In the genomic region with DNA sequence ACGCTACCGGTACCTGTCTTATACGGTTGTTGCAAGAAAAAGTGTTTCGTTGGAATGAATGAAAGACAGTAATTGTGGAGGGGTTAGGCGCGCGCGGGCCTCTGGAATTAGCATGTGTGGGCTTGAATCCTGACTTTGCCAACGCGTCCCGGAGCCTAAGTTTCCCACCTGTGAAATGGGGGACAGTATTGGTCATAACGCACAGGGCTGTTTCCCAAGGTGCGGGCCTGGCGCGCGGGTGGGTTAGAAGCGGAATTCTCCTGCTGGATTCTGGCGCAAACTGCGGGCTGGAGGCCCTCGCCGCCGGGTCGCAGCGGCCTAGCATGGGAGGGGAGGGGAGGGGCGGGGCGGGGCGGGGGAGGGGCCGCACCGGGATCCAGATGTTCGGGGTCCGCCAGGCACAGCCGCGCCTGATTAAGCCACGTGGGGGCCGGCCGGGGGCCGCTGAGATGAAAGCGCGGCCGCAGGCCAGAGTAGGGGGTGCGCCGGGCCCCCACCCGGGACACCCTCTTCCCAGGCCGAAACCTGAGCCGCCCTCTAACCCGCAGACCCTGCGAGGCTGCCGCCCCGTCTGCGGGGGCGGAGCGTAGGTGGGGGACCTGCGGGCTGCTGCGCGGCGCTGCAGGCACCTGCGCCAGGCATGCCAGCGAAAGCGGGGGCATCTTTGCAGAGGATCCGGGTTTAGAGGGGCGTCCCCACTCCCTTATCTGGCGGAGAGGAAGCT, we compare ENCODE assay signal across 11 cellular contexts. TPM values are rescaled to one million over a fixed set of nuclear protein-coding genes. Genes with fewer than 3 reads are reported as not detected.
DNase-seq lines count a peak whose midpoint lies in the region; ATAC-seq, FAIRE-seq and TF ChIP-seq lines count a peak whose summit lies in the region.
"Had no signal": no experiment of that assay in that cellular context is flagged by ENCODE, and none has a peak within 500 bp of the region (broad histone marks: within the 10 kb centered on the region; RNA-seq: fewer than 3 reads in every experiment).

No MANE protein-coding gene starts in this region.

- H3K27ac ChIP-seq in breast epithelium = no peak overlapping the region
- H3K27ac ChIP-seq in iPS DF 6.9 (ENCODE audit: low read length) = no peak overlapping the region

- H3K4me3 Mint-ChIP-seq in MCF 10A (ENCODE audit: unreplicated experiment) = no peak overlapping the region
- peak overlapping the region; percentile 78 to 82 for H3K4me3 Mint-ChIP-seq in stimulated activated naive B cell treated with anti-CD40 and anti-IgM and Interleukin-4, amounts not matched to agents 10 μg/mL and 1 μg/mL and 100 μg/mL, for 72 hours

- no peaks in the 10 kb centered on the region for H3K36me3 Mint-ChIP-seq in MCF 10A (ENCODE audit: insufficient read depth, unreplicated experiment)
- no peaks in the 10 kb centered on the region for H3K36me3 Mint-ChIP-seq in stimulated activated naive B cell treated with anti-CD40 and anti-IgM and Interleukin-4, amounts not matched to agents 10 μg/mL and 1 μg/mL and 100 μg/mL, for 72 hours

- peaks cover 5 to 19% of the 10 kb centered on the region in 2 donors for H3K4me1 ChIP-seq in breast epithelium
- peaks cover 47% of the 10 kb centered on the region for H3K4me1 ChIP-seq in NT2/D1 (ENCODE audit: insufficient read depth, insufficient read length)
- H3K4me1 ChIP-seq in iPS DF 6.9 (ENCODE audit: control insufficient read depth, insufficient read depth, low read length) = peaks cover 14% of the 10 kb centered on the region

- DNase-seq in breast epithelium (ENCODE audit: low spot score in 2 of 2) (no peak), MCF 10A (ENCODE audit: unreplicated experiment) (no peak), NT2/D1 (ENCODE audit: low read depth, low spot score) (no peak), iPS DF 6.9 (ENCODE audit: low read depth, low spot score) (no peak), OCI-M2 (lab: John Stamatoyannopoulos, UW; ENCODE audit: unreplicated experiment) (no peak), GM12891 (ENCODE audit: insufficient read length, low spot score) (no peak), NAMALWA (ENCODE audit: low spot score) (no peak)
- DNase-seq in stimulated activated naive B cell treated with anti-CD40 and anti-IgM and Interleukin-4, amounts not matched to agents 10 μg/mL and 1 μg/mL and 100 μg/mL, for 72 hours = no peak
- DNase-seq: NCI-H1092 had no signal

- H3K27me3 ChIP-seq in breast epithelium (peaks cover 17 to 74% of the 10 kb centered on the region in 2 donors), NT2/D1 (ENCODE audit: insufficient read depth, insufficient read length) (peaks cover 94% of the 10 kb centered on the region), iPS DF 6.9 (ENCODE audit: control insufficient read depth, insufficient read depth, low read length) (peaks cover 63% of the 10 kb centered on the region)

- ATAC-seq in stimulated activated naive B cell treated with anti-CD40 and anti-IgM and Interleukin-4, amounts not matched to agents 10 μg/mL and 1 μg/mL and 100 μg/mL, for 72 hours (replicated peaks) = peak in 1 of 2 donors; percentile 35

- peaks cover 6% of the 10 kb centered on the region for H3K4me1 Mint-ChIP-seq in MCF 10A (ENCODE audit: insufficient read depth, unreplicated experiment)
- H3K4me1 Mint-ChIP-seq in stimulated activated naive B cell treated with anti-CD40 and anti-IgM and Interleukin-4, amounts not matched to agents 10 μg/mL and 1 μg/mL and 100 μg/mL, for 72 hours = peaks cover 22 to 42% of the 10 kb centered on the region in 2 donors

- H3K27ac Mint-ChIP-seq in MCF 10A (ENCODE audit: low read depth, unreplicated experiment) = no peak overlapping the region
- H3K27ac Mint-ChIP-seq in stimulated activated naive B cell treated with anti-CD40 and anti-IgM and Interleukin-4, amounts not matched to agents 10 μg/mL and 1 μg/mL and 100 μg/mL, for 72 hours = peak overlapping the region; percentile 84

- BruUV-seq in MCF 10A (replicated peaks; lab: Mats Ljungman, UMichigan) = no TSS peak

- H3K36me3 ChIP-seq in breast epithelium (no peaks in the 10 kb centered on the region), NT2/D1 (ENCODE audit: insufficient read depth, insufficient read length, low read length) (no peaks in the 10 kb centered on the region), iPS DF 6.9 (ENCODE audit: control insufficient read depth, insufficient read depth, low read length) (no peaks in the 10 kb centered on the region; the same call in 1 of the 2 replicates)

- no peak for FAIRE-seq in GM12891 (lab: Jason Lieb, UNC)
- FAIRE-seq: D721Med had no signal

- TF ChIP-seq POLR2A in breast epithelium (IDR thresholded peaks at IDR 0.05) = no peak
- TF ChIP-seq POLR2A in GM12891 (IDR thresholded peaks at IDR 0.05; ENCODE audit: low read depth, low read length) = no peak

- no peaks in the 10 kb centered on the region for H3K9me3 ChIP-seq in breast epithelium
- H3K9me3 ChIP-seq in NT2/D1 (ENCODE audit: insufficient read depth, low read length) = no peaks in the 10 kb centered on the region
- no peaks in the 10 kb centered on the region for H3K9me3 ChIP-seq in iPS DF 6.9 (ENCODE audit: control insufficient read depth, insufficient read depth, low read length)

- CTCF ChIA-PET in MCF 10A (lab: Yijun Ruan, JAX) = interaction anchor here (0.6 kb wide), 1 partner anchor 147 kb away, joined by 3 read pairs; no protein-coding TSS in a partner anchor

- H3K9ac ChIP-seq in NT2/D1 (ENCODE audit: insufficient read length, low read depth) = peak overlapping the region; percentile 51

- POLR2A ChIA-PET in MCF 10A (lab: Yijun Ruan, JAX) = no interaction called here

- H3K9me3 Mint-ChIP-seq in MCF 10A (ENCODE audit: unreplicated experiment) = no peaks in the 10 kb centered on the region
- no peaks in the 10 kb centered on the region for H3K9me3 Mint-ChIP-seq in stimulated activated naive B cell treated with anti-CD40 and anti-IgM and Interleukin-4, amounts not matched to agents 10 μg/mL and 1 μg/mL and 100 μg/mL, for 72 hours

- intact Hi-C loops in breast epithelium (cut with DNase I; ENCODE audit: low total_unique reads) (no loop called here), MCF 10A (cut with micrococcal nuclease) (no loop called here)

- peaks cover 71% of the 10 kb centered on the region for H3K27me3 Mint-ChIP-seq in MCF 10A (ENCODE audit: insufficient read depth, unreplicated experiment)
- peaks cover 82 to 91% of the 10 kb centered on the region in 2 donors for H3K27me3 Mint-ChIP-seq in stimulated activated naive B cell treated with anti-CD40 and anti-IgM and Interleukin-4, amounts not matched to agents 10 μg/mL and 1 μg/mL and 100 μg/mL, for 72 hours

- no CpG with 5 or more reads among the region's 62 CpGs for WGBS in iPS DF 6.9 (ENCODE audit: insufficient coverage, insufficient read length)

- TF ChIP-seq CTCF in breast epithelium (IDR thresholded peaks at IDR 0.05) (no peak), MCF 10A (IDR thresholded peaks at IDR 0.05; ENCODE audit: unreplicated experiment) (no peak)

- peak overlapping the region in 2 of 3 donors; percentile 54 to 69 for H3K4me3 ChIP-seq in breast epithelium
- H3K4me3 ChIP-seq in NT2/D1 (ENCODE audit: insufficient read length, low read depth) = peak overlapping the region; percentile 28
- peak overlapping the region; percentile 18; the same call in 1 of the 2 replicates for H3K4me3 ChIP-seq in iPS DF 6.9 (ENCODE audit: low read length)

TF ChIP-seq in GM12891, 5 proteins besides CTCF, POLR2A, EP300 and RAD21:
- TF ChIP-seq POU2F2 (IDR thresholded peaks at IDR 0.05; ENCODE audit: low read depth, low read length) (no peak), POLR2AphosphoS5 (IDR thresholded peaks at IDR 0.05; ENCODE audit: low read depth, low read length) (no peak), PAX5 (IDR thresholded peaks at IDR 0.05; ENCODE audit: insufficient read depth, low read length, severe bottlenecking) (no peak), SPI1 (IDR thresholded peaks at IDR 0.05; ENCODE audit: low read depth, low read length) (no peak)

RNA-seq across cellular contexts. Expression of gene TMEM59L, which starts 1.2 kb away (rescaled TPM):
- total RNA-seq in breast epithelium = 1 to 10 TPM in 2 of 3 donors, not detected in 1; 1.2 to 2.3 TPM
- 0.33 and 0.64 TPM in 2 replicates for total RNA-seq in MCF 10A (2022)
- not detected for polyA plus RNA-seq in GM12891 (2012; ENCODE audit: low read depth, missing spikeins)

RNA-seq across cellular contexts. Expression of gene CRLF1, which starts 4.9 kb away (rescaled TPM):
- total RNA-seq in breast epithelium (10 to 100 TPM in 2 of 3 donors, 1 to 10 TPM in 1; 5.6 to 68.6 (median 21.0) TPM), MCF 10A (2022) (4.3 and 4.8 TPM in 2 replicates)
- 3.0 TPM for polyA plus RNA-seq in GM12891 (2012; ENCODE audit: low read depth, missing spikeins)
- total RNA-seq: T-helper 1 cell treated with Interleukin-12 subunit alpha and Interleukin-12 subunit beta and Interleukin-4 antibody, amounts not matched to agents 30 ng/mL and 1 ng/mL, for 36 hours had no signal

RNA-seq across cellular contexts. Expression of gene REX1BD, which starts 22.9 kb away (rescaled TPM):
- total RNA-seq in breast epithelium = 100 to 1,000 TPM in 2 of 3 donors, 10 to 100 TPM in 1; 99.8 to 117 (median 111) TPM
- total RNA-seq in MCF 10A (2022) = 29.6 and 49.3 TPM in 2 replicates
- polyA plus RNA-seq in GM12891 (2012; ENCODE audit: low read depth, missing spikeins) = 35.8 TPM

RNA-seq across cellular contexts. Expression of gene KLHL26, which starts 25.3 kb away (rescaled TPM):
- 10 to 100 TPM in 2 of 3 donors, 1 to 10 TPM in 1; 7.0 to 18.1 (median 14.7) TPM for total RNA-seq in breast epithelium
- 6.6 and 8.9 TPM in 2 replicates for total RNA-seq in MCF 10A (2022)
- 2.0 TPM for polyA plus RNA-seq in GM12891 (2012; ENCODE audit: low read depth, missing spikeins)

RNA-seq across cellular contexts. Expression of gene UBA52, which starts 39.8 kb away (rescaled TPM):
- total RNA-seq in breast epithelium (100 to 1,000 TPM; 729 to 865 (median 831) TPM), MCF 10A (2022) (1,330 and 1,392 TPM in 2 replicates)
- 3,373 TPM for polyA plus RNA-seq in GM12891 (2012; ENCODE audit: low read depth, missing spikeins)
